ENCODE assay signal across 1 cellular context in the genomic region with DNA sequence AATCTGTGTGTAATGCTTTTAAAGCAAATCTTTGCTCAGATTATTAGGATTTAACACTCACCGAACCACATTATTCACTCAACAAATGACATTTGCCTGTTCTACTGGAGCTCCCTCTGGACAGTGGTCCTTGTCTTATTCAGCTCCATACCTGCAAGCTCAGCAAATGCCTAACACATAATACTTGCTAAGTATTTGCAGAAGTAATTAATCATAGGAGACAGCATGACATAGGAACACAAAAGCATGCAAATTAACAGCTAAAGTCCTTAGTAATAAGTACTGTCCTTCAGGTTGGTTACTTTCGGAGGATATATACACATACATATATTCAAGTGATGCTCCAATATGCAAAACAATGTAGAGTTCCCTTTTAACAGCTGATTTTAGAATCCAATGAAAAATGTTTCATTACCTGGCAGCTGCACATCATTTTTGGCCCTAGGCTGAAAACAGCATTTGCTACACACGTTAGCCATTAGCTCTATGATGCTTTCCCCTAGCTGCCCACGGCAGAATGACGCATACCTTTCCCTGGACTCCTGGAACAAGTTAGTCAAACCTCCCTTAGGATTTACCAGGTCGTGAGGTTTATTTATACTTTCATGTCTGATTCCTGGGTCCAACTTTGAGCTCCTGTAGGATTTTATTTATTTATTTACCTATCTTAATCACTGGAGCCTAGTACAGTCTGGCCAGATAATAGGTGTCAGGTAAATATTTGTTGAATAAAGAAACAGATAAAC.
TF ChIP-seq lines count a peak whose summit lies in the region.

No MANE protein-coding gene starts in this region.

TF ChIP-seq in K562, 482 proteins besides CTCF, POLR2A, EP300 and RAD21 (continued from another document):
- TF ChIP-seq RCOR1 (IDR thresholded peaks at IDR 0.05; ENCODE audit: borderline replicate concordance in 1 of 2, low read depth in 2 of 2, low read length in 2 of 2) (no peak), MEIS2 (IDR thresholded peaks at IDR 0.05; ENCODE audit: partially characterized antibody) (peak; percentile 69), ZBED1 (IDR thresholded peaks at IDR 0.05) (no peak), IFI16 (CRISPR knock-in tag; IDR thresholded peaks at IDR 0.05) (no peak), CCNT2 (IDR thresholded peaks at IDR 0.05; ENCODE audit: borderline replicate concordance, extremely low read depth, insufficient read length, low read depth, low read length) (no peak), ZNF639 (CRISPR knock-in tag; conservative IDR thresholded peaks at IDR 0.05 in 1 of 2, IDR thresholded peaks at IDR 0.05 in 1 of 2) (no peak), ZNF134 (CRISPR knock-in tag; conservative IDR thresholded peaks at IDR 0.05) (no peak), ZNF609 (CRISPR knock-in tag; IDR thresholded peaks at IDR 0.05; ENCODE audit: borderline replicate concordance) (no peak), PHF21A (IDR thresholded peaks at IDR 0.05; ENCODE audit: borderline replicate concordance, low read depth) (no peak), C11orf30 (IDR thresholded peaks at IDR 0.05; ENCODE audit: low read depth) (peak; percentile 50; the same call in 1 of the 2 replicates), ZNF561 (CRISPR knock-in tag; conservative IDR thresholded peaks at IDR 0.05) (no peak), SP1 (CRISPR knock-in tag; IDR thresholded peaks at IDR 0.05) (no peak), ZZZ3 (IDR thresholded peaks at IDR 0.05) (no peak), CEBPG (CRISPR knock-in tag; IDR thresholded peaks at IDR 0.05) (no peak), CEBPG (tag; conservative IDR thresholded peaks at IDR 0.05 in 1 of 2, IDR thresholded peaks at IDR 0.05 in 1 of 2) (no peak), ZNF316 (IDR thresholded peaks at IDR 0.05) (peak; percentile 42; the same call in 1 of the 2 replicates), ZBTB7A (IDR thresholded peaks at IDR 0.05; ENCODE audit: borderline replicate concordance, control insufficient read depth, low read depth, low read length) (no peak), ZNF3 (CRISPR knock-in tag; IDR thresholded peaks at IDR 0.05) (no peak), FUS (optimal IDR thresholded peaks at IDR 0.05; ENCODE audit: low read depth, low read length) (no peak), CTBP1 (IDR thresholded peaks at IDR 0.05; ENCODE audit: borderline replicate concordance) (no peak), CC2D1A (IDR thresholded peaks at IDR 0.05) (no peak), STAT5A (IDR thresholded peaks at IDR 0.05; ENCODE audit: borderline replicate concordance, low read length) (no peak), ZFPM2 (CRISPR knock-in tag; IDR thresholded peaks at IDR 0.05) (no peak), SNRNP70 (optimal IDR thresholded peaks at IDR 0.05; ENCODE audit: low read depth, low read length) (no peak), NCOA6 (IDR thresholded peaks at IDR 0.05) (no peak), ZNF239 (CRISPR knock-in tag; IDR thresholded peaks at IDR 0.05) (no peak), SAP30 (IDR thresholded peaks at IDR 0.05; ENCODE audit: borderline replicate concordance, insufficient read depth, low read depth, low read length, poor library complexity, severe bottlenecking) (no peak), PKNOX1 (IDR thresholded peaks at IDR 0.05) (peak; percentile 53), SREBF2 (CRISPR knock-in tag; IDR thresholded peaks at IDR 0.05) (no peak), HNRNPL (IDR thresholded peaks at IDR 0.05; ENCODE audit: low read depth, low read length) (no peak), CEBPB (tag; IDR thresholded peaks at IDR 0.05) (no peak), NR4A1 (CRISPR knock-in tag; IDR thresholded peaks at IDR 0.05) (no peak), NR4A1 (tag; IDR thresholded peaks at IDR 0.05) (no peak), BMI1 (IDR thresholded peaks at IDR 0.05; ENCODE audit: low read length) (no peak), L3MBTL2 (IDR thresholded peaks at IDR 0.05) (no peak), ARHGAP35 (IDR thresholded peaks at IDR 0.05; ENCODE audit: partially characterized antibody) (no peak), ZNF655 (CRISPR knock-in tag; IDR thresholded peaks at IDR 0.05) (no peak), U2AF1 (optimal IDR thresholded peaks at IDR 0.05; ENCODE audit: low read depth, low read length) (no peak)
- TF ChIP-seq, protein P1, sequence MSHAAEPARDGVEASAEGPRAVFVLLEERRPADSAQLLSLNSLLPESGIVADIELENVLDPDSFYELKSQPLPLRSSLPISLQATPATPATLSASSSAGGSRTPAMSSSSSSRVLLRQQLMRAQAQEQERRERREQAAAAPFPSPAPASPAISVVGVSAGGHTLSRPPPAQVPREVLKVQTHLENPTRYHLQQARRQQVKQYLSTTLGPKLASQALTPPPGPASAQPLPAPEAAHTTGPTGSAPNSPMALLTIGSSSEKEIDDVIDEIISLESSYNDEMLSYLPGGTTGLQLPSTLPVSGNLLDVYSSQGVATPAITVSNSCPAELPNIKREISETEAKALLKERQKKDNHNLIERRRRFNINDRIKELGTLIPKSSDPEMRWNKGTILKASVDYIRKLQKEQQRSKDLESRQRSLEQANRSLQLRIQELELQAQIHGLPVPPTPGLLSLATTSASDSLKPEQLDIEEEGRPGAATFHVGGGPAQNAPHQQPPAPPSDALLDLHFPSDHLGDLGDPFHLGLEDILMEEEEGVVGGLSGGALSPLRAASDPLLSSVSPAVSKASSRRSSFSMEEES (CRISPR knock-in tag; IDR thresholded peaks at IDR 0.05): no peak
- TF ChIP-seq, protein P2, sequence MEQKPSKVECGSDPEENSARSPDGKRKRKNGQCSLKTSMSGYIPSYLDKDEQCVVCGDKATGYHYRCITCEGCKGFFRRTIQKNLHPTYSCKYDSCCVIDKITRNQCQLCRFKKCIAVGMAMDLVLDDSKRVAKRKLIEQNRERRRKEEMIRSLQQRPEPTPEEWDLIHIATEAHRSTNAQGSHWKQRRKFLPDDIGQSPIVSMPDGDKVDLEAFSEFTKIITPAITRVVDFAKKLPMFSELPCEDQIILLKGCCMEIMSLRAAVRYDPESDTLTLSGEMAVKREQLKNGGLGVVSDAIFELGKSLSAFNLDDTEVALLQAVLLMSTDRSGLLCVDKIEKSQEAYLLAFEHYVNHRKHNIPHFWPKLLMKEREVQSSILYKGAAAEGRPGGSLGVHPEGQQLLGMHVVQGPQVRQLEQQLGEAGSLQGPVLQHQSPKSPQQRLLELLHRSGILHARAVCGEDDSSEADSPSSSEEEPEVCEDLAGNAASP (IDR thresholded peaks at IDR 0.05): no peak
- TF ChIP-seq, protein P3, sequence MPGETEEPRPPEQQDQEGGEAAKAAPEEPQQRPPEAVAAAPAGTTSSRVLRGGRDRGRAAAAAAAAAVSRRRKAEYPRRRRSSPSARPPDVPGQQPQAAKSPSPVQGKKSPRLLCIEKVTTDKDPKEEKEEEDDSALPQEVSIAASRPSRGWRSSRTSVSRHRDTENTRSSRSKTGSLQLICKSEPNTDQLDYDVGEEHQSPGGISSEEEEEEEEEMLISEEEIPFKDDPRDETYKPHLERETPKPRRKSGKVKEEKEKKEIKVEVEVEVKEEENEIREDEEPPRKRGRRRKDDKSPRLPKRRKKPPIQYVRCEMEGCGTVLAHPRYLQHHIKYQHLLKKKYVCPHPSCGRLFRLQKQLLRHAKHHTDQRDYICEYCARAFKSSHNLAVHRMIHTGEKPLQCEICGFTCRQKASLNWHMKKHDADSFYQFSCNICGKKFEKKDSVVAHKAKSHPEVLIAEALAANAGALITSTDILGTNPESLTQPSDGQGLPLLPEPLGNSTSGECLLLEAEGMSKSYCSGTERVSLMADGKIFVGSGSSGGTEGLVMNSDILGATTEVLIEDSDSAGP (CRISPR knock-in tag; IDR thresholded peaks at IDR 0.05): no peak
- TF ChIP-seq, protein P4, sequence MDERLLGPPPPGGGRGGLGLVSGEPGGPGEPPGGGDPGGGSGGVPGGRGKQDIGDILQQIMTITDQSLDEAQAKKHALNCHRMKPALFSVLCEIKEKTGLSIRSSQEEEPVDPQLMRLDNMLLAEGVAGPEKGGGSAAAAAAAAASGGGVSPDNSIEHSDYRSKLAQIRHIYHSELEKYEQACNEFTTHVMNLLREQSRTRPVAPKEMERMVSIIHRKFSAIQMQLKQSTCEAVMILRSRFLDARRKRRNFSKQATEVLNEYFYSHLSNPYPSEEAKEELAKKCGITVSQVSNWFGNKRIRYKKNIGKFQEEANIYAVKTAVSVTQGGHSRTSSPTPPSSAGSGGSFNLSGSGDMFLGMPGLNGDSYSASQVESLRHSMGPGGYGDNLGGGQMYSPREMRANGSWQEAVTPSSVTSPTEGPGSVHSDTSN (CRISPR knock-in tag; IDR thresholded peaks at IDR 0.05; ENCODE audit: low read depth): no peak
- TF ChIP-seq, protein P4 (tag; conservative IDR thresholded peaks at IDR 0.05; ENCODE audit: low read depth): peak; percentile 57
- TF ChIP-seq, protein P5, sequence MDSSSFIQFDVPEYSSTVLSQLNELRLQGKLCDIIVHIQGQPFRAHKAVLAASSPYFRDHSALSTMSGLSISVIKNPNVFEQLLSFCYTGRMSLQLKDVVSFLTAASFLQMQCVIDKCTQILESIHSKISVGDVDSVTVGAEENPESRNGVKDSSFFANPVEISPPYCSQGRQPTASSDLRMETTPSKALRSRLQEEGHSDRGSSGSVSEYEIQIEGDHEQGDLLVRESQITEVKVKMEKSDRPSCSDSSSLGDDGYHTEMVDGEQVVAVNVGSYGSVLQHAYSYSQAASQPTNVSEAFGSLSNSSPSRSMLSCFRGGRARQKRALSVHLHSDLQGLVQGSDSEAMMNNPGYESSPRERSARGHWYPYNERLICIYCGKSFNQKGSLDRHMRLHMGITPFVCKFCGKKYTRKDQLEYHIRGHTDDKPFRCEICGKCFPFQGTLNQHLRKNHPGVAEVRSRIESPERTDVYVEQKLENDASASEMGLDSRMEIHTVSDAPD (CRISPR knock-in tag; IDR thresholded peaks at IDR 0.05): no peak
